21 cellular contexts compared by ENCODE assay signal in genomic region chr17:1976683-1977064, GRCh38. TPM values are rescaled to one million over a fixed set of nuclear protein-coding genes. Genes with fewer than 3 reads are reported as not detected.
"Had no signal": no experiment of that assay in that cellular context is flagged by ENCODE, and none has a peak within 500 bp of the region (broad histone marks: within the 10 kb centered on the region; RNA-seq: fewer than 3 reads in every experiment).

No MANE protein-coding gene starts in this region.

- H3K9me3 Mint-ChIP-seq: immature natural killer cell; memory B cell; natural killer cell treated with Interleukin-12 subunit alpha and Interleukin-12 subunit beta and Interleukin-15 and Interleukin-18, amount 100 ng/mL, for 72 hours; neural progenitor cell; type B pancreatic cell had no signal

- H3K4me3 ChIP-seq: coronary artery, esophagus muscularis mucosa, gastrocnemius medialis, left lung, lower lobe of right lung, neural progenitor cell, ovary, smooth muscle cell, suprapubic skin, thyroid gland had no signal

- H3K27me3 ChIP-seq: ovary, thyroid gland had no signal

- H3K9ac ChIP-seq: neural progenitor cell had no signal

- H3K36me3 Mint-ChIP-seq: immature natural killer cell; natural killer cell treated with Interleukin-12 subunit alpha and Interleukin-12 subunit beta and Interleukin-15 and Interleukin-18, amount 100 ng/mL, for 72 hours; neural progenitor cell; type B pancreatic cell had no signal

- H3K4me1 ChIP-seq: left lung, lower lobe of right lung had no signal

- H3K27me3 Mint-ChIP-seq: progenitor cell of endocrine pancreas had no signal

- ATAC-seq: gastrocnemius medialis, left lung, lower lobe of right lung had no signal

- H3K4me3 Mint-ChIP-seq: immature natural killer cell; memory B cell; natural killer cell treated with Interleukin-12 subunit alpha and Interleukin-12 subunit beta and Interleukin-15 and Interleukin-18, amount 100 ng/mL, for 72 hours; type B pancreatic cell had no signal

- H3K9me3 ChIP-seq: esophagus muscularis mucosa, gastrocnemius medialis, heart right ventricle, left lung, lower lobe of right lung, ovary, suprapubic skin, thyroid gland had no signal

- H3K27ac ChIP-seq: coronary artery, epithelial cell of prostate, esophagus muscularis mucosa, gastrocnemius medialis, heart right ventricle, left lung, lower lobe of right lung, neural progenitor cell, ovary, suprapubic skin, thyroid gland had no signal

- H3K4me2 ChIP-seq: smooth muscle cell had no signal

- H3K27ac Mint-ChIP-seq: immature natural killer cell; memory B cell; natural killer cell treated with Interleukin-12 subunit alpha and Interleukin-12 subunit beta and Interleukin-15 and Interleukin-18, amount 100 ng/mL, for 72 hours; type B pancreatic cell had no signal

- H2AFZ ChIP-seq: neural progenitor cell had no signal

- H3K4me1 Mint-ChIP-seq: immature natural killer cell had no signal

- DNase-seq: effector CD4-positive, alpha-beta T cell; gastrocnemius medialis; heart right ventricle; immature natural killer cell; left lung; lower lobe of right lung; midbrain; nucleus accumbens; ovary; stimulated activated CD4-positive, alpha-beta T cell treated with anti-CD3 and anti-CD28 coated beads, Interleukin-2, amount 100 ng/mL, for 48 hours; thyroid gland had no signal

- H3K36me3 ChIP-seq: esophagus muscularis mucosa, gastrocnemius medialis, heart right ventricle, left lung, lower lobe of right lung, neural progenitor cell, ovary, suprapubic skin, thyroid gland had no signal

RNA-seq across cellular contexts. Expression of gene RTN4RL1, which starts 48.5 kb away (rescaled TPM):
- total RNA-seq: natural killer cell treated with Interleukin-12 subunit alpha and Interleukin-12 subunit beta and Interleukin-15 and Interleukin-18, amount 100 ng/mL, for 72 hours; smooth muscle cell had no signal
- polyA plus RNA-seq: smooth muscle cell had no signal
